In the genomic region with DNA sequence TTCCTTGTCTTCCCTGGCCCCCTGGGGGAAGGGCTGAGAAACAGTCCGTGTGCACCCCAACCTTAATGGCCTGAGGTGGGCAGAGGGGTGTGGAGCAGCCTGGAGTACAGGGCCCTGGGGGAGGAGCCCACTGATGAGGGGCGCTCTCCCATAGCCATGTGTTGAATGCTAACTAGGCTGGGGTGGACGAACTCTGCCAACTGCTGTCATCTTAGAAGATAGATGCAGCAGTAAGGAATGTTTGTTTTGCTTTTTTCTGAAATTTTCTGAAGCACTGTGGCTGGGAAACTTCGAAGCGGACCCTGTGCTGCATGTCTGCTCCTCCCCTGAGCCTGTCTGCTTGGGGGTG, we compare ENCODE assay signal across 7 cellular contexts. TPM values are rescaled to one million over a fixed set of nuclear protein-coding genes. Genes with fewer than 3 reads are reported as not detected.
DNase-seq lines count a peak whose midpoint lies in the region; TF ChIP-seq lines count a peak whose summit lies in the region.

No MANE protein-coding gene starts in this region.

- no peak for TF ChIP-seq CTCF in HEK293 (tag by site-specific recombination; IDR thresholded peaks at IDR 0.05)
- TF ChIP-seq CTCF in hepatocyte (IDR thresholded peaks at IDR 0.05; ENCODE audit: poor library complexity), result no peak
- no peak for TF ChIP-seq CTCF in smooth muscle cell (IDR thresholded peaks at IDR 0.05; ENCODE audit: borderline replicate concordance, insufficient read depth, poor library complexity, severe bottlenecking)

- peaks cover 68% of the 10 kb centered on the region for H3K36me3 Mint-ChIP-seq in activated CD4-positive, alpha-beta memory T cell treated with anti-CD3 and anti-CD28 coated beads, Interleukin-2, amount 10 ng/mL, durations not matched to agents 7 days and 5 days (ENCODE audit: low read depth)

- H3K79me2 ChIP-seq in hepatocyte (peaks cover 5% of the 10 kb centered on the region), smooth muscle cell (ENCODE audit: low read depth) (no peaks in the 10 kb centered on the region)

- H3K27ac ChIP-seq in HEK293 (ENCODE audit: extremely low read depth, low read depth, low read length) (peak overlapping the region; percentile 97), hepatocyte (peak overlapping the region; percentile 76), smooth muscle cell (ENCODE audit: low read depth) (peak overlapping the region; percentile 56)

- H3K27me3 ChIP-seq in hepatocyte (no peaks in the 10 kb centered on the region), smooth muscle cell (ENCODE audit: low read depth) (no peaks in the 10 kb centered on the region)

- CTCF ChIA-PET in HEK293 (lab: Yijun Ruan, JAX), result interaction anchor here (1.2 to 2.6 kb wide), 3 partner anchors 15 to 128 kb away, joined by 4 to 18 read pairs (median 4); no protein-coding TSS in a partner anchor
- CTCF ChIA-PET in activated CD4-positive, alpha-beta memory T cell treated with anti-CD3 and anti-CD28 coated beads, Interleukin-2, amount 10 ng/mL, durations not matched to agents 7 days and 5 days (lab: Charles Lee), result no interaction called here

- POLR2A ChIA-PET in HEK293 (lab: Yijun Ruan, JAX), result no interaction called here
- POLR2A ChIA-PET in activated CD4-positive, alpha-beta memory T cell treated with anti-CD3 and anti-CD28 coated beads, Interleukin-2, amount 10 ng/mL, durations not matched to agents 7 days and 5 days (lab: Charles Lee), result interaction anchor here (0.8 to 2.6 kb wide), 5 partner anchors 17 to 133 kb away, joined by 3 to 23 read pairs (median 3); a partner anchor contains a TSS

- no peak for DNase-seq in activated CD4-positive, alpha-beta memory T cell treated with anti-CD3 and anti-CD28 coated beads, Interleukin-2, amount 10 ng/mL, durations not matched to agents 7 days and 5 days
- DNase-seq in hepatocyte (ENCODE audit: low spot score) (no peak), smooth muscle cell (lab: John Stamatoyannopoulos, UW; ENCODE audit: unreplicated experiment) (no peak), GOT3 (lab: John Stamatoyannopoulos, UW) (no peak), KG1 (lab: John Stamatoyannopoulos, UW) (no peak)
- DNase-seq in stimulated activated CD4-positive, alpha-beta T cell treated with anti-CD3 and anti-CD28 coated beads, Interleukin-2, amount 100 ng/mL, for 24 hours, result no peak

- no peaks in the 10 kb centered on the region for H3K27me3 Mint-ChIP-seq in activated CD4-positive, alpha-beta memory T cell treated with anti-CD3 and anti-CD28 coated beads, Interleukin-2, amount 10 ng/mL, durations not matched to agents 7 days and 5 days

- H3K4me1 ChIP-seq in HEK293 (ENCODE audit: control insufficient read depth, insufficient read depth, low read length) (peaks cover 40% of the 10 kb centered on the region), hepatocyte (ENCODE audit: insufficient read depth) (peaks cover 39% of the 10 kb centered on the region), smooth muscle cell (ENCODE audit: low read depth) (peaks cover 50% of the 10 kb centered on the region)

- WGBS in hepatocyte (ENCODE audit: low lambda C conversion rate, missing lambda C conversion rate), result 64% methylated on average over 5 of the region's 5 CpGs
- 65% methylated on average over 5 of the region's 5 CpGs for whole genome bisulfite sequencing in smooth muscle cell (ENCODE audit: low lambda C conversion rate)

- no peaks in the 10 kb centered on the region for H3K9me2 ChIP-seq in hepatocyte (replicated peaks; ENCODE audit: insufficient read depth)

- no peak overlapping the region for H3K4me3 ChIP-seq in HEK293 (ENCODE audit: low read depth, low read length)
- no peak overlapping the region for H3K4me3 ChIP-seq in hepatocyte
- H3K4me3 ChIP-seq in smooth muscle cell, result no peak overlapping the region

- H2AFZ ChIP-seq in hepatocyte (no peak overlapping the region), smooth muscle cell (ENCODE audit: low read depth) (no peak overlapping the region)

- H4K20me1 ChIP-seq in hepatocyte (ENCODE audit: insufficient read depth, poor library complexity, severe bottlenecking) (no peaks in the 10 kb centered on the region), smooth muscle cell (ENCODE audit: low read depth) (no peaks in the 10 kb centered on the region)

- H3K9ac ChIP-seq in smooth muscle cell (ENCODE audit: low read depth), result no peak overlapping the region

- no peak overlapping the region for H3K4me2 ChIP-seq in hepatocyte
- H3K4me2 ChIP-seq in smooth muscle cell, result no peak overlapping the region

- H3K27ac Mint-ChIP-seq in activated CD4-positive, alpha-beta memory T cell treated with anti-CD3 and anti-CD28 coated beads, Interleukin-2, amount 10 ng/mL, durations not matched to agents 7 days and 5 days, result peak overlapping the region; percentile 88

- no peaks in the 10 kb centered on the region for H3K9me3 Mint-ChIP-seq in activated CD4-positive, alpha-beta memory T cell treated with anti-CD3 and anti-CD28 coated beads, Interleukin-2, amount 10 ng/mL, durations not matched to agents 7 days and 5 days

- H3K9me3 ChIP-seq in HEK293 (ENCODE audit: control insufficient read depth, insufficient read depth, low read depth, low read length) (no peaks in the 10 kb centered on the region), hepatocyte (ENCODE audit: low read depth) (no peaks in the 10 kb centered on the region), smooth muscle cell (replicated peaks; ENCODE audit: low read depth) (no peaks in the 10 kb centered on the region)

- peaks cover 87% of the 10 kb centered on the region for H3K4me1 Mint-ChIP-seq in activated CD4-positive, alpha-beta memory T cell treated with anti-CD3 and anti-CD28 coated beads, Interleukin-2, amount 10 ng/mL, durations not matched to agents 7 days and 5 days

- H3K36me3 ChIP-seq in HEK293 (ENCODE audit: control insufficient read depth in 2 of 2, insufficient read depth in 1 of 2, low read length in 2 of 2) (peaks cover 0 to 34% of the 10 kb centered on the region in 2 experiments; a peak in 2 of 3 replicates), hepatocyte (replicated peaks; ENCODE audit: insufficient read depth, low read depth) (no peaks in the 10 kb centered on the region), smooth muscle cell (ENCODE audit: low read depth) (peaks cover 14% of the 10 kb centered on the region)

- peaks cover 4% of the 10 kb centered on the region for H3F3A ChIP-seq in smooth muscle cell (ENCODE audit: low read depth)

- no peak overlapping the region for H3K4me3 Mint-ChIP-seq in activated CD4-positive, alpha-beta memory T cell treated with anti-CD3 and anti-CD28 coated beads, Interleukin-2, amount 10 ng/mL, durations not matched to agents 7 days and 5 days

TF ChIP-seq in HEK293, 187 proteins besides CTCF, POLR2A, EP300 and RAD21 (continues in another document):
- TF ChIP-seq ZNF660 (tag by site-specific recombination; IDR thresholded peaks at IDR 0.05) (no peak), ZNF23 (tag by site-specific recombination; IDR thresholded peaks at IDR 0.05; ENCODE audit: borderline replicate concordance) (no peak), GLIS1 (tag by site-specific recombination; IDR thresholded peaks at IDR 0.05) (no peak), ZNF341 (tag by site-specific recombination; IDR thresholded peaks at IDR 0.05; ENCODE audit: low read depth) (no peak), ZNF416 (tag by site-specific recombination; IDR thresholded peaks at IDR 0.05) (no peak), ZSCAN16 (tag by site-specific recombination; IDR thresholded peaks at IDR 0.05) (no peak), ZNF292 (tag by site-specific recombination; IDR thresholded peaks at IDR 0.05; ENCODE audit: borderline replicate concordance, low read depth) (no peak), OVOL3 (tag by site-specific recombination; IDR thresholded peaks at IDR 0.05) (no peak), TRIM28 (IDR thresholded peaks at IDR 0.05; ENCODE audit: borderline replicate concordance, low read length) (no peak), ZNF2 (tag by site-specific recombination; IDR thresholded peaks at IDR 0.05) (no peak), YY1 (tag by site-specific recombination; IDR thresholded peaks at IDR 0.05) (no peak)
- TF ChIP-seq, protein P1, sequence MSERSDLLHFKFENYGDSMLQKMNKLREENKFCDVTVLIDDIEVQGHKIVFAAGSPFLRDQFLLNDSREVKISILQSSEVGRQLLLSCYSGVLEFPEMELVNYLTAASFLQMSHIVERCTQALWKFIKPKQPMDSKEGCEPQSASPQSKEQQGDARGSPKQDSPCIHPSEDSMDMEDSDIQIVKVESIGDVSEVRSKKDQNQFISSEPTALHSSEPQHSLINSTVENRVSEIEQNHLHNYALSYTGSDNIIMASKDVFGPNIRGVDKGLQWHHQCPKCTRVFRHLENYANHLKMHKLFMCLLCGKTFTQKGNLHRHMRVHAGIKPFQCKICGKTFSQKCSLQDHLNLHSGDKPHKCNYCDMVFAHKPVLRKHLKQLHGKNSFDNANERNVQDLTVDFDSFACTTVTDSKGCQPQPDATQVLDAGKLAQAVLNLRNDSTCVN (tag by site-specific recombination; optimal IDR thresholded peaks at IDR 0.05), result no peak
- TF ChIP-seq, protein P2, sequence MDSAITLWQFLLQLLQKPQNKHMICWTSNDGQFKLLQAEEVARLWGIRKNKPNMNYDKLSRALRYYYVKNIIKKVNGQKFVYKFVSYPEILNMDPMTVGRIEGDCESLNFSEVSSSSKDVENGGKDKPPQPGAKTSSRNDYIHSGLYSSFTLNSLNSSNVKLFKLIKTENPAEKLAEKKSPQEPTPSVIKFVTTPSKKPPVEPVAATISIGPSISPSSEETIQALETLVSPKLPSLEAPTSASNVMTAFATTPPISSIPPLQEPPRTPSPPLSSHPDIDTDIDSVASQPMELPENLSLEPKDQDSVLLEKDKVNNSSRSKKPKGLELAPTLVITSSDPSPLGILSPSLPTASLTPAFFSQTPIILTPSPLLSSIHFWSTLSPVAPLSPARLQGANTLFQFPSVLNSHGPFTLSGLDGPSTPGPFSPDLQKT (IDR thresholded peaks at IDR 0.05; ENCODE audit: borderline replicate concordance, low read depth, low read length), result no peak
- TF ChIP-seq, protein P3, sequence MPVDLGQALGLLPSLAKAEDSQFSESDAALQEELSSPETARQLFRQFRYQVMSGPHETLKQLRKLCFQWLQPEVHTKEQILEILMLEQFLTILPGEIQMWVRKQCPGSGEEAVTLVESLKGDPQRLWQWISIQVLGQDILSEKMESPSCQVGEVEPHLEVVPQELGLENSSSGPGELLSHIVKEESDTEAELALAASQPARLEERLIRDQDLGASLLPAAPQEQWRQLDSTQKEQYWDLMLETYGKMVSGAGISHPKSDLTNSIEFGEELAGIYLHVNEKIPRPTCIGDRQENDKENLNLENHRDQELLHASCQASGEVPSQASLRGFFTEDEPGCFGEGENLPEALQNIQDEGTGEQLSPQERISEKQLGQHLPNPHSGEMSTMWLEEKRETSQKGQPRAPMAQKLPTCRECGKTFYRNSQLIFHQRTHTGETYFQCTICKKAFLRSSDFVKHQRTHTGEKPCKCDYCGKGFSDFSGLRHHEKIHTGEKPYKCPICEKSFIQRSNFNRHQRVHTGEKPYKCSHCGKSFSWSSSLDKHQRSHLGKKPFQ (tag by site-specific recombination; IDR thresholded peaks at IDR 0.05), result no peak

RNA-seq across cellular contexts. Expression of a gene that starts 54.8 kb away (rescaled TPM):
- total RNA-seq in activated CD4-positive, alpha-beta memory T cell treated with anti-CD3 and anti-CD28 coated beads, Interleukin-2, amount 10 ng/mL, durations not matched to agents 7 days and 5 days, result 100 to 1,000 TPM; 368 to 376 TPM
- total RNA-seq in hepatocyte (262 and 263 TPM in 2 replicates), smooth muscle cell (197 and 246 TPM in 2 replicates)
- polyA plus RNA-seq in hepatocyte (386 and 447 TPM in 2 replicates), smooth muscle cell (201 and 300 TPM in 2 replicates)
